Comparison of ENCODE assay signal across 8 cellular contexts in the genomic region with DNA sequence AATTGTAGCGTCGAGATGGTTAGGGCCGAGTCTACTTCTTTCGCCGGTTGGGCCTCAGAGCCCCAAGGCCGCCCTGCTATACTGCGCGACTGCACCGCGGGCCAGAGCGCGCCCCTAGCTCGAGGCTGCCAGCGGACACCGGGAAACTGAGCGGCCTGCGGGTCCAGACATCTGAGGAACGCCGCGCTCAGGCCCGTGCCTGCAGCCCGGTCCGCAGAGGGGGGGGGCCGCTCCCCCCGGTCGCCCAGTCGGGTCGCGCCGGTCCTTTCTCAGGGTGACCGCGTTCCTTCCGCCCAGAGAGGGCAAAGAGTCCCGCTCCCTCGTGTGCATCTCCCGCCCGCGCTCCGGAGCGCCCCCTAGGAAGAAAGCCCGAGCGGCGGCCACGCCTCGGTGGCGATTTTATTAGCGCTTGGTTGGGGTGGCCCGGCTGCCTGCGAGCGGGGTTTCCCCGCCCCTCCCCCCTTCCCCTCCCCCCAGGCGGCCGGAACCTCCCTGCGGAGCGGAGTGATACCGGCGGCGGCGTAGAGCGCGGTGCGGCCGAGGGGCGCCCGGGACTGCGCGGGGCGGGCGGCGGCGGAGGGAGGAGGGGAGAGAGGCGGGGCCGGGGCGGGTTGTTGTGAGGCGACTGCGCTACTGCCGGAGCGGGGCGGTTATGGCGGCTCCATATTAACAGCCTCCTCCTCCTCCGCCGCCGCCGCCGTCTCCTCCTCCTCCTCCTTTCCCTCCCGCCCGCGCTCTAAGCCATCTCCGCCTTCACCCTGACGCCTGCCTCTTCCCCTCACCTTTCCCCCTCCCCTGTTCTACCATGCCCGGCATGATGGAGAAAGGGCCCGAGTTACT. TPM values are rescaled to one million over a fixed set of nuclear protein-coding genes. Genes with fewer than 3 reads are reported as not detected.
DNase-seq lines count a peak whose midpoint lies in the region; TF ChIP-seq lines count a peak whose summit lies in the region.

A gene (plus strand): TSS at position 611 of the 840 bp plus-strand sequence. CDS start 195 bp downstream, at position 806.

- H3K4me2 ChIP-seq in SK-N-SH (peak within 1 kb of the TSS; percentile 88), osteoblast (ENCODE audit: insufficient read depth, low read length) (peak within 1 kb of the TSS; percentile 100)

- peaks cover 24% of the 10 kb centered on the region for H3K4me1 Mint-ChIP-seq in HFFc6 (ENCODE audit: low read depth)

- H3K9me3 ChIP-seq in SK-N-SH (no peaks in the 10 kb centered on the region), osteoblast (ENCODE audit: low read depth, low read length) (no peaks in the 10 kb centered on the region), testis (no peaks in the 10 kb centered on the region)

- H2AFZ ChIP-seq in SK-N-SH (ENCODE audit: low read depth) (peak within 1 kb of the TSS; percentile 98), osteoblast (ENCODE audit: low read length) (peak within 1 kb of the TSS; percentile 96)

- H3K27ac ChIP-seq in SK-N-SH (ENCODE audit: low read depth in 2 of 2, low read length in 1 of 2): peak within 1 kb of the TSS; percentile 96 to 100
- H3K27ac ChIP-seq in osteoblast (ENCODE audit: low read depth, low read length): peak within 1 kb of the TSS; percentile 92
- peak within 1 kb of the TSS; percentile 98 to 100 for H3K27ac ChIP-seq in testis

- peak within 1 kb of the TSS; percentile 92 for H3K4me3 Mint-ChIP-seq in HFFc6

- DNase-seq in GM10266 (ENCODE audit: extremely low spot score): peak; percentile 91
- peak; percentile 92 for DNase-seq in HFFc6
- DNase-seq in NAMALWA (ENCODE audit: low spot score): peak; percentile 92
- peak; percentile 92 for DNase-seq in SK-N-SH
- DNase-seq in activated naive CD4-positive, alpha-beta T cell treated with anti-CD3 and anti-CD28 coated beads, Interleukin-2, amount 50 U/mL, for 16 hours: peak; percentile 93
- peak; percentile 92 for DNase-seq in globus pallidus (ENCODE audit: low spot score)
- peak; percentile 95 for DNase-seq in osteoblast (ENCODE audit: insufficient read length, low spot score, missing footprints)
- DNase-seq in testis: peak; percentile 94

- peaks cover 4% of the 10 kb centered on the region for H3K27me3 Mint-ChIP-seq in HFFc6 (ENCODE audit: insufficient read depth)

- WGBS in SK-N-SH (ENCODE audit: low lambda C conversion rate): 0% methylated on average over 35 of the region's 92 CpGs
- WGBS in testis, 2 donors: 1% methylated on average over 52 to 87 of the region's 92 CpGs

- no peak for TF ChIP-seq RAD21 in SK-N-SH (IDR thresholded peaks at IDR 0.05; ENCODE audit: low read length)

- H3K4me3 ChIP-seq in SK-N-SH (ENCODE audit: low read depth in 2 of 2, low read length in 1 of 2) (peak within 1 kb of the TSS; percentile 79 to 97), osteoblast (ENCODE audit: insufficient read depth, low read length) (peak within 1 kb of the TSS; percentile 95), testis (peak within 1 kb of the TSS; percentile 80 to 98)

- CTCF ChIA-PET in SK-N-SH (lab: Yijun Ruan, JAX): interaction anchor here (0.7 to 1.9 kb wide), 10 partner anchors 10 to 852 kb away, joined by 3 to 8 read pairs (median 4); no protein-coding TSS in a partner anchor

- peak; percentile 53 for TF ChIP-seq POLR2A in testis (IDR thresholded peaks at IDR 0.05)

- H3K27ac Mint-ChIP-seq in HFFc6: peak within 1 kb of the TSS; percentile 93

- intact Hi-C loops in testis (cut with DNase I; ENCODE audit: low total_unique reads): no loop called here

- no peaks in the 10 kb centered on the region for H3K9me2 ChIP-seq in SK-N-SH

- H3K9me3 Mint-ChIP-seq in HFFc6: no peaks in the 10 kb centered on the region

- peak within 1 kb of the TSS; percentile 98 for H3K9ac ChIP-seq in SK-N-SH

- H3K36me3 ChIP-seq in SK-N-SH (replicated peaks in 1 of 2; ENCODE audit: control insufficient read depth in 1 of 2, insufficient read depth in 2 of 2, low read length in 1 of 2) (peaks cover 9 to 12% of the 10 kb centered on the region in 2 experiments), osteoblast (ENCODE audit: insufficient read depth, low read length) (peaks cover 4% of the 10 kb centered on the region), testis (ENCODE audit: low read depth, missing control alignments) (no peaks in the 10 kb centered on the region)

- H3K27me3 ChIP-seq in SK-N-SH (ENCODE audit: insufficient read depth) (no peaks in the 10 kb centered on the region), osteoblast (ENCODE audit: insufficient read depth, low read length) (no peaks in the 10 kb centered on the region), testis (no peaks in the 10 kb centered on the region)

- H3K4me1 ChIP-seq in SK-N-SH (ENCODE audit: control insufficient read depth in 1 of 2, insufficient read depth in 2 of 2, low read depth in 1 of 2, low read length in 1 of 2): peaks cover 8 to 14% of the 10 kb centered on the region in 2 experiments; a peak in 3 of 4 replicates
- peaks cover 21% of the 10 kb centered on the region for H3K4me1 ChIP-seq in osteoblast (ENCODE audit: insufficient read depth, low read length)
- H3K4me1 ChIP-seq in testis: peaks cover 14% of the 10 kb centered on the region

- TF ChIP-seq CTCF in GM10266 (IDR thresholded peaks at IDR 0.05; ENCODE audit: control insufficient read depth, insufficient read depth, low read depth, missing control alignments) (peak; percentile 88), HFFc6 (IDR thresholded peaks at IDR 0.05) (peak; percentile 84), SK-N-SH (IDR thresholded peaks at IDR 0.05) (peak; percentile 57), osteoblast (IDR thresholded peaks at IDR 0.05; ENCODE audit: extremely low read depth, low read depth, low read length) (peak; percentile 28), testis (IDR thresholded peaks at IDR 0.05) (peak; percentile 34 to 41 (median 37))

- H4K20me1 ChIP-seq in SK-N-SH (ENCODE audit: insufficient read depth): no peaks in the 10 kb centered on the region
- peaks cover 5% of the 10 kb centered on the region for H4K20me1 ChIP-seq in osteoblast (ENCODE audit: insufficient read depth, low read length)

- H3F3A ChIP-seq in SK-N-SH (replicated peaks; ENCODE audit: insufficient read depth): peaks cover 30% of the 10 kb centered on the region

- POLR2A ChIA-PET in SK-N-SH (lab: Yijun Ruan, JAX): interaction anchor here (0.6 to 1.0 kb wide), 2 partner anchors 10 to 112 kb away, joined by 3 to 4 read pairs; no protein-coding TSS in a partner anchor

- H3K36me3 Mint-ChIP-seq in HFFc6 (ENCODE audit: low read depth): peaks cover 8% of the 10 kb centered on the region

- peaks cover 47% of the 10 kb centered on the region for H3K79me2 ChIP-seq in SK-N-SH (ENCODE audit: insufficient read depth)
- peaks cover 36% of the 10 kb centered on the region for H3K79me2 ChIP-seq in osteoblast (ENCODE audit: insufficient read depth, low read length)

- TF ChIP-seq EP300 in SK-N-SH (IDR thresholded peaks at IDR 0.05; ENCODE audit: borderline replicate concordance in 1 of 2, low read depth in 1 of 2, low read length in 1 of 2): 0 out of 4 replicates have a peak, but pooled peaks of 1 of the 2 experiments have one; percentile 28

TF ChIP-seq in SK-N-SH, 30 proteins besides CTCF, POLR2A, EP300 and RAD21 (continues in another document):
- peak; percentile 34; the same call in 1 of the 2 replicates for TF ChIP-seq TCF12 (IDR thresholded peaks at IDR 0.05)
- peak; percentile 74; the same call in 1 of the 2 replicates for TF ChIP-seq TAF1 (IDR thresholded peaks at IDR 0.05; ENCODE audit: borderline replicate concordance, low read depth, low read length)
- TF ChIP-seq, protein P1, sequence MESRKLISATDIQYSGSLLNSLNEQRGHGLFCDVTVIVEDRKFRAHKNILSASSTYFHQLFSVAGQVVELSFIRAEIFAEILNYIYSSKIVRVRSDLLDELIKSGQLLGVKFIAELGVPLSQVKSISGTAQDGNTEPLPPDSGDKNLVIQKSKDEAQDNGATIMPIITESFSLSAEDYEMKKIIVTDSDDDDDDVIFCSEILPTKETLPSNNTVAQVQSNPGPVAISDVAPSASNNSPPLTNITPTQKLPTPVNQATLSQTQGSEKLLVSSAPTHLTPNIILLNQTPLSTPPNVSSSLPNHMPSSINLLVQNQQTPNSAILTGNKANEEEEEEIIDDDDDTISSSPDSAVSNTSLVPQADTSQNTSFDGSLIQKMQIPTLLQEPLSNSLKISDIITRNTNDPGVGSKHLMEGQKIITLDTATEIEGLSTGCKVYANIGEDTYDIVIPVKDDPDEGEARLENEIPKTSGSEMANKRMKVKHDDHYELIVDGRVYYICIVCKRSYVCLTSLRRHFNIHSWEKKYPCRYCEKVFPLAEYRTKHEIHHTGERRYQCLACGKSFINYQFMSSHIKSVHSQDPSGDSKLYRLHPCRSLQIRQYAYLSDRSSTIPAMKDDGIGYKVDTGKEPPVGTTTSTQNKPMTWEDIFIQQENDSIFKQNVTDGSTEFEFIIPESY (IDR thresholded peaks at IDR 0.05; ENCODE audit: borderline replicate concordance, low read depth): no peak
- TF ChIP-seq GATA2 (CRISPR knock-in tag; IDR thresholded peaks at IDR 0.05): 0 out of 2 replicates have a peak, but pooled peaks have one; percentile 11
- TF ChIP-seq ELF1 (IDR thresholded peaks at IDR 0.05): 0 out of 2 replicates have a peak, but pooled peaks have one; percentile 29
- TF ChIP-seq YY1 (IDR thresholded peaks at IDR 0.05; ENCODE audit: low read depth): no peak; the same call in none of the 2 replicates
- TF ChIP-seq MXI1 (IDR thresholded peaks at IDR 0.05; ENCODE audit: low read depth, low read length): peak; percentile 69; the same call in 1 of the 2 replicates
- no peak for TF ChIP-seq FOSL2 (IDR thresholded peaks at IDR 0.05; ENCODE audit: borderline replicate concordance, low read depth)
- 0 out of 2 replicates have a peak, but pooled peaks have one; percentile 56 for TF ChIP-seq FOXM1 (IDR thresholded peaks at IDR 0.05; ENCODE audit: low read depth)
- peak; percentile 94 for TF ChIP-seq CHD2 (IDR thresholded peaks at IDR 0.05; ENCODE audit: low read length, partially characterized antibody)
- TF ChIP-seq RFX5 (IDR thresholded peaks at IDR 0.05; ENCODE audit: low read length): no peak
- TF ChIP-seq, protein P2, sequence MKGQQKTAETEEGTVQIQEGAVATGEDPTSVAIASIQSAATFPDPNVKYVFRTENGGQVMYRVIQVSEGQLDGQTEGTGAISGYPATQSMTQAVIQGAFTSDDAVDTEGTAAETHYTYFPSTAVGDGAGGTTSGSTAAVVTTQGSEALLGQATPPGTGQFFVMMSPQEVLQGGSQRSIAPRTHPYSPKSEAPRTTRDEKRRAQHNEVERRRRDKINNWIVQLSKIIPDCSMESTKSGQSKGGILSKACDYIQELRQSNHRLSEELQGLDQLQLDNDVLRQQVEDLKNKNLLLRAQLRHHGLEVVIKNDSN (IDR thresholded peaks at IDR 0.05; ENCODE audit: borderline replicate concordance, low read depth): no peak

RNA-seq across cellular contexts. Expression of the gene that starts here (rescaled TPM):
- total RNA-seq in HFFc6 (2021; fragmentation: NEBNext Ultra II Directional; extraction: Animal tissue kit (Norgen Biotek cat#: 25700)): 10 to 100 TPM; 22.7 to 30.9 (median 24.8) TPM
- polyA plus RNA-seq in SK-N-SH (2012; rRNA removed): 18.7 and 20.9 TPM in 2 replicates
- 18.4 and 19.3 TPM in 2 replicates for polyA plus RNA-seq in SK-N-SH (2012; cell fraction: cytosol; rRNA removed)
- 39.5 and 58.9 TPM in 2 replicates for polyA plus RNA-seq in SK-N-SH (2012; cell fraction: nucleus; rRNA removed)
- total RNA-seq in osteoblast: 39.8 and 51.3 TPM in 2 replicates
- 100 to 1,000 TPM; 114 to 141 TPM for total RNA-seq in testis
- polyA plus RNA-seq in testis (ENCODE audit: insufficient read depth, low read depth, low replicate concordance): 128 TPM

Comparison
In these comparisons a context has a peak if more than half of its experiments do, and no peak if none do; other contexts are left out.
1. Peak in every context shown above with its lines: DNase-seq, H3K4me3 ChIP-seq and H3K27ac ChIP-seq.
2. CTCF ChIP-seq: peak in every context shown above with its lines; median percentile 88 in GM10266; 84 in HFFc6; 57 in SK-N-SH; 37 in testis; 28 in osteoblast.